Comparison of ENCODE assay signal across 18 cellular contexts in the genomic region with DNA sequence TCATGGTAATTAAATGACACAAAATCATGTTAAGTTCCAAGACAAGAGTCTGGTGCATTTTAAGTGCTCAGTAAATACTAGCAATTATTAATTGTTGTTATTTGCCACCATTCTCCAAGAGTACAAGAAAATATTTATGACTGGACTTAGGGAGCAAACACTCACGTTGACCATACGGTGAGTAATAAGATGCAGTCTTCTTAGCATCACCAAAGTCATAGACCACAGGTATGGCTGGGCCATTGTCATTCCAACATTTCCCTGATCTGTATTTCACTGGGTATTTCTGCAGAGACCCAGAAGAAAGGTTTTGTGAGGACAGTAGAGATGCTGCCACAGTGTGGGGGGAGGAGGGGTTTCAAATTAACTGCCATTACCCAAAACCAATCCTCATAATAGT. TPM values are rescaled to one million over a fixed set of nuclear protein-coding genes. Genes with fewer than 3 reads are reported as not detected.
A peak's percentile ranks its signal among the peaks of the same experiment; 100 is the strongest.
DNase-seq lines count a peak whose midpoint lies in the region; ATAC-seq and TF ChIP-seq lines count a peak whose summit lies in the region.
"Had no signal": no experiment of that assay in that cellular context is flagged by ENCODE, and none has a peak within 500 bp of the region (broad histone marks: within the 10 kb centered on the region; RNA-seq: fewer than 3 reads in every experiment).

No MANE protein-coding gene starts in this region.

- TF ChIP-seq CTCF in endodermal cell (conservative IDR thresholded peaks at IDR 0.05): no peak

- 85 to 86% methylated on average over 2 of the region's 2 CpGs for WGBS in endodermal cell (ENCODE audit: insufficient coverage in 1 of 2, insufficient read length in 1 of 2), 2 experiments
- 83 to 94% methylated on average over 2 of the region's 2 CpGs for WGBS in mesodermal cell (ENCODE audit: insufficient coverage in 2 of 2), 2 experiments

- ATAC-seq in HG02938 (IDR thresholded peaks at IDR 0.05; ENCODE audit: unreplicated experiment): no peak
- no peak for ATAC-seq in activated naive CD4-positive, alpha-beta T cell treated with anti-CD3 and anti-CD28 coated beads, Interleukin-2, amount 50 U/mL, for 72 hours

- H3K4me3 Mint-ChIP-seq in endodermal cell: peak overlapping the region; percentile 62
- H3K4me3 Mint-ChIP-seq: CD14-positive monocyte had no signal

- peak; percentile 54 for DNase-seq in DMS53 (lab: John Stamatoyannopoulos, UW)
- DNase-seq in DMS53 treated with DMSO at 0.1 percent for 48 hours (lab: John Stamatoyannopoulos, UW; ENCODE audit: unreplicated experiment): no peak
- DNase-seq in endodermal cell: no peak
- no peak for DNase-seq in GM03348 (ENCODE audit: low spot score)
- no peak for DNase-seq in activated naive CD4-positive, alpha-beta T cell treated with anti-CD3 and anti-CD28 coated beads, Interleukin-2, amount 50 U/mL, for 72 hours (ENCODE audit: low spot score in 2 of 2)
- DNase-seq in cortex of kidney (lab: John Stamatoyannopoulos, UW): no peak
- DNase-seq: GDM1, GM23248, NCI-H1105, NCI-H1694 treated with DMSO at 0.1 percent for 48 hours, NCI-H524, RPMI8226, SIG-M5 had no signal

- H3K9ac ChIP-seq in endodermal cell (ENCODE audit: extremely low read depth, low read length, poor library complexity, severe bottlenecking): peak overlapping the region; percentile 11
- H3K9ac ChIP-seq: GM23248 had no signal

- peaks cover 52% of the 10 kb centered on the region for H3K4me1 Mint-ChIP-seq in endodermal cell

- peak overlapping the region; percentile 94 for H3K27ac Mint-ChIP-seq in endodermal cell
- H3K27ac Mint-ChIP-seq in activated naive CD4-positive, alpha-beta T cell treated with anti-CD3 and anti-CD28 coated beads, Interleukin-2, amount 50 U/mL, for 72 hours: no peak overlapping the region
- H3K27ac Mint-ChIP-seq: CD14-positive monocyte had no signal

- H3K36me3 Mint-ChIP-seq in endodermal cell (ENCODE audit: low read depth): peaks cover 27% of the 10 kb centered on the region
- no peaks in the 10 kb centered on the region for H3K36me3 Mint-ChIP-seq in activated naive CD4-positive, alpha-beta T cell treated with anti-CD3 and anti-CD28 coated beads, Interleukin-2, amount 50 U/mL, for 72 hours
- H3K36me3 Mint-ChIP-seq: CD14-positive monocyte had no signal

- H3K4me1 ChIP-seq in endodermal cell (ENCODE audit: control insufficient read depth, insufficient read depth, low read length) (peaks cover 5% of the 10 kb centered on the region), mesodermal cell (ENCODE audit: control insufficient read depth, insufficient read depth, low read length, poor library complexity, severe bottlenecking) (peaks cover 38% of the 10 kb centered on the region)

- no peaks in the 10 kb centered on the region for H3K27me3 ChIP-seq in endodermal cell (ENCODE audit: control insufficient read depth, insufficient read depth, low read length, poor library complexity, severe bottlenecking)

- no peaks in the 10 kb centered on the region for H3K27me3 Mint-ChIP-seq in endodermal cell (ENCODE audit: insufficient read depth)

- H3K9me3 Mint-ChIP-seq in endodermal cell: no peaks in the 10 kb centered on the region
- no peaks in the 10 kb centered on the region for H3K9me3 Mint-ChIP-seq in activated naive CD4-positive, alpha-beta T cell treated with anti-CD3 and anti-CD28 coated beads, Interleukin-2, amount 50 U/mL, for 72 hours
- H3K9me3 Mint-ChIP-seq: CD14-positive monocyte had no signal

- H3K36me3 ChIP-seq in endodermal cell (ENCODE audit: control insufficient read depth, insufficient read depth, low read length) (peaks cover 11% of the 10 kb centered on the region), mesodermal cell (ENCODE audit: control insufficient read depth, insufficient read depth, low read length) (no peaks in the 10 kb centered on the region)

- H3K4me3 ChIP-seq in endodermal cell (ENCODE audit: low read length): peak overlapping the region; percentile 75
- no peak overlapping the region for H3K4me3 ChIP-seq in mesodermal cell (ENCODE audit: extremely low read depth, insufficient read depth, low read length, poor library complexity, severe bottlenecking)
- H3K4me3 ChIP-seq: GM23248 had no signal

- H3K27ac ChIP-seq in endodermal cell (ENCODE audit: low read depth, low read length) (no peak overlapping the region), mesodermal cell (ENCODE audit: low read depth, low read length, severe bottlenecking) (peak overlapping the region; percentile 63)
- H3K27ac ChIP-seq: 22Rv1, GM23248 had no signal

- peaks cover 6% of the 10 kb centered on the region for H3K9me3 ChIP-seq in endodermal cell (ENCODE audit: control insufficient read depth, low read length)
- no peaks in the 10 kb centered on the region for H3K9me3 ChIP-seq in mesodermal cell (ENCODE audit: control insufficient read depth, low read length)

RNA-seq across cellular contexts. Expression of a gene that starts 4.7 kb away (rescaled TPM):
- 10 to 100 TPM; 20.3 to 29.7 TPM for total RNA-seq in endodermal cell
- 10.5 TPM for polyA plus RNA-seq in endodermal cell (2013, experiment 1 of 2)
- 7.9 TPM for polyA plus RNA-seq in endodermal cell (2013, experiment 2 of 2)
- polyA plus RNA-seq in mesodermal cell (2013, experiment 1 of 2): 7.3 TPM
- polyA plus RNA-seq in mesodermal cell (2013, experiment 2 of 2): 5.1 TPM
- total RNA-seq in activated naive CD4-positive, alpha-beta T cell treated with anti-CD3 and anti-CD28 coated beads, Interleukin-2, amount 50 U/mL, for 72 hours: not detected
- total RNA-seq: GM23248 had no signal
- polyA plus RNA-seq: AG04450, CD14-positive monocyte, GM23248 had no signal

Comparison
In these comparisons a context has a peak if more than half of its experiments do, and no peak if none do; other contexts are left out.
1. RNA of a gene that starts 4.7 kb away (total RNA-seq): 20.3 to 29.7 TPM in endodermal cell; not detected in activated naive CD4-positive, alpha-beta T cell treated with anti-CD3 and anti-CD28 coated beads, Interleukin-2, amount 50 U/mL, for 72 hours; every median in the first group is over 10 times any median in the second.